ENCODE assay signal across 27 cellular contexts in genomic region chr3:168803536-168803935, GRCh38.
DNase-seq lines count a peak whose midpoint lies in the region; TF ChIP-seq lines count a peak whose summit lies in the region.
"Had no signal": no experiment of that assay in that cellular context is flagged by ENCODE, and none has a peak within 500 bp of the region (broad histone marks: within the 10 kb centered on the region; RNA-seq: fewer than 3 reads in every experiment).

No MANE protein-coding gene starts in this region.

- H3K4me1 ChIP-seq in mammary epithelial cell (ENCODE audit: insufficient read depth, low read length) (peaks cover 11% of the 10 kb centered on the region), breast epithelium (no peaks in the 10 kb centered on the region), testis (no peaks in the 10 kb centered on the region), spleen (no peaks in the 10 kb centered on the region), sigmoid colon (peaks cover 0 to 14% (median 2%) of the 10 kb centered on the region in 4 donors)
- H3K4me1 ChIP-seq: psoas muscle, SJCRH30, transverse colon had no signal

- H3K27ac Mint-ChIP-seq in chondrocyte (ENCODE audit: unreplicated experiment): peak overlapping the region; percentile 86
- H3K27ac Mint-ChIP-seq: activated CD4-positive, alpha-beta T cell treated with anti-CD3 and anti-CD28 coated beads for 36 hours; activated CD8-positive, alpha-beta T cell treated with anti-CD3 and anti-CD28 coated beads, Interleukin-2, amount 10 ng/mL, durations not matched to agents 7 days and 5 days; activated naive CD4-positive, alpha-beta T cell treated with anti-CD3 and anti-CD28 coated beads, Interleukin-2, amount 50 U/mL, for 72 hours; CD14-positive monocyte; naive thymus-derived CD8-positive, alpha-beta T cell; stimulated activated effector memory CD8-positive, alpha-beta T cell treated with anti-CD3 and anti-CD28 coated beads, Interleukin-12 subunit alpha, Interleukin-12 subunit beta, amount 100 ng/mL, for 72 hours had no signal

- in situ Hi-C loops in mammary epithelial cell (cut with MboI; ENCODE audit: low sequenced_read_pairs in 2 of 2) (no loop called here), KBM-7 (cut with MboI; ENCODE audit: low pct_unique_long_range_greater_than_20kb, low sequenced_read_pairs) (no loop called here)

- no peaks in the 10 kb centered on the region for H3K9me3 Mint-ChIP-seq in chondrocyte (ENCODE audit: low read depth)

- H2AFZ ChIP-seq in mammary epithelial cell (ENCODE audit: low read depth, low read length): no peak overlapping the region

- no peak overlapping the region for H3K9ac ChIP-seq in mammary epithelial cell (ENCODE audit: insufficient read depth, low read length)

- H3K27ac ChIP-seq in mammary epithelial cell (ENCODE audit: insufficient read depth, low read depth, low read length): no peak overlapping the region
- H3K27ac ChIP-seq in breast epithelium: no peak overlapping the region
- H3K27ac ChIP-seq in testis: no peak overlapping the region
- H3K27ac ChIP-seq in spleen: no peak overlapping the region
- H3K27ac ChIP-seq in sigmoid colon: no peak overlapping the region
- H3K27ac ChIP-seq: 22Rv1, psoas muscle, SJCRH30, transverse colon had no signal

- H3K27me3 ChIP-seq in mammary epithelial cell (ENCODE audit: insufficient read depth, low read length) (no peaks in the 10 kb centered on the region), breast epithelium (no peaks in the 10 kb centered on the region), testis (no peaks in the 10 kb centered on the region), spleen (replicated peaks in 1 of 7) (no peaks in the 10 kb centered on the region), sigmoid colon (no peaks in the 10 kb centered on the region)
- H3K27me3 ChIP-seq: SJCRH30, transverse colon had no signal

- H3K9me3 ChIP-seq in mammary epithelial cell (replicated peaks; ENCODE audit: insufficient read depth, low read length) (no peaks in the 10 kb centered on the region), breast epithelium (no peaks in the 10 kb centered on the region), testis (no peaks in the 10 kb centered on the region), spleen (no peaks in the 10 kb centered on the region), sigmoid colon (no peaks in the 10 kb centered on the region)
- H3K9me3 ChIP-seq: psoas muscle, SJCRH30, transverse colon had no signal

- TF ChIP-seq POLR2A in breast epithelium (IDR thresholded peaks at IDR 0.05) (no peak), testis (IDR thresholded peaks at IDR 0.05) (no peak), spleen (IDR thresholded peaks at IDR 0.05) (no peak), sigmoid colon (IDR thresholded peaks at IDR 0.05) (no peak)

- intact Hi-C loops in mammary epithelial cell (cut with micrococcal nuclease): no loop called here
- intact Hi-C loops in breast epithelium (cut with DNase I; ENCODE audit: low total_unique reads): no loop called here
- intact Hi-C loops in testis (cut with DNase I; ENCODE audit: low total_unique reads): no loop called here
- intact Hi-C loops in spleen (cut with DNase I; ENCODE audit: low total_unique reads): no loop called here
- intact Hi-C loops in sigmoid colon (cut with DNase I): no loop called here

- H3K79me2 ChIP-seq in mammary epithelial cell (ENCODE audit: insufficient read depth, low read length): no peaks in the 10 kb centered on the region

- peaks cover 54% of the 10 kb centered on the region for H3K4me1 Mint-ChIP-seq in chondrocyte (ENCODE audit: low read depth)
- H3K4me1 Mint-ChIP-seq: activated CD4-positive, alpha-beta T cell treated with anti-CD3 and anti-CD28 coated beads for 36 hours; CD14-positive monocyte; naive thymus-derived CD8-positive, alpha-beta T cell; stimulated activated effector memory CD8-positive, alpha-beta T cell treated with anti-CD3 and anti-CD28 coated beads, Interleukin-12 subunit alpha, Interleukin-12 subunit beta, amount 100 ng/mL, for 72 hours had no signal

- peak overlapping the region; percentile 29 for H3K4me2 ChIP-seq in mammary epithelial cell (ENCODE audit: insufficient read depth, low read depth, low read length)

- H3K36me3 ChIP-seq in mammary epithelial cell (ENCODE audit: insufficient read depth, low read length) (no peaks in the 10 kb centered on the region), breast epithelium (no peaks in the 10 kb centered on the region), testis (ENCODE audit: low read depth, missing control alignments) (no peaks in the 10 kb centered on the region), spleen (no peaks in the 10 kb centered on the region), sigmoid colon (no peaks in the 10 kb centered on the region)
- H3K36me3 ChIP-seq: SJCRH30, transverse colon had no signal

- CTCF ChIA-PET in mammary epithelial cell (lab: Charles Lee; ENCODE audit: low non-redundant PET): interaction anchor here (0.5 kb wide), 1 partner anchor 756 kb away, joined by 3 read pairs; no protein-coding TSS in a partner anchor

- dilution Hi-C loops in mammary epithelial cell (cut with HindIII; ENCODE audit: low sequenced_read_pairs): no loop called here

- no peaks in the 10 kb centered on the region for H3K36me3 Mint-ChIP-seq in chondrocyte (ENCODE audit: low read depth)
- H3K36me3 Mint-ChIP-seq: activated naive CD4-positive, alpha-beta T cell treated with anti-CD3 and anti-CD28 coated beads, Interleukin-2, amount 50 U/mL, for 72 hours; CD14-positive monocyte; naive thymus-derived CD8-positive, alpha-beta T cell; stimulated activated effector memory CD8-positive, alpha-beta T cell treated with anti-CD3 and anti-CD28 coated beads, Interleukin-12 subunit alpha, Interleukin-12 subunit beta, amount 100 ng/mL, for 72 hours had no signal

- no peaks in the 10 kb centered on the region for H4K20me1 ChIP-seq in mammary epithelial cell (ENCODE audit: insufficient read depth, low read length)

- H3K27me3 Mint-ChIP-seq in chondrocyte (ENCODE audit: low read depth): no peaks in the 10 kb centered on the region
- H3K27me3 Mint-ChIP-seq: activated CD4-positive, alpha-beta T cell treated with anti-CD3 and anti-CD28 coated beads for 36 hours had no signal

- no peak for TF ChIP-seq CTCF in mammary epithelial cell (conservative IDR thresholded peaks at IDR 0.05 in 1 of 2, IDR thresholded peaks at IDR 0.05 in 1 of 2; ENCODE audit: extremely low read depth in 1 of 2, insufficient read depth in 1 of 2, low read depth in 1 of 2, low read length in 2 of 2)
- TF ChIP-seq CTCF in breast epithelium (IDR thresholded peaks at IDR 0.05): no peak
- no peak for TF ChIP-seq CTCF in chondrocyte (IDR thresholded peaks at IDR 0.05)
- no peak for TF ChIP-seq CTCF in foreskin fibroblast (IDR thresholded peaks at IDR 0.05; ENCODE audit: low read depth, low read length)
- no peak for TF ChIP-seq CTCF in testis (IDR thresholded peaks at IDR 0.05)
- TF ChIP-seq CTCF in spleen (IDR thresholded peaks at IDR 0.05 in 8 of 11, conservative IDR thresholded peaks at IDR 0.05 in 3 of 11): no peak
- TF ChIP-seq CTCF in sigmoid colon (IDR thresholded peaks at IDR 0.05): no peak

- WGBS in mammary epithelial cell (ENCODE audit: low coverage, missing lambda C conversion rate): 17% methylated on average over 1 of the region's 1 CpG
- 84 to 91% methylated on average over 1 of the region's 1 CpG for WGBS in testis, 2 donors
- WGBS in spleen, 5 donors: 70 to 89% (median 76%) methylated on average over 1 of the region's 1 CpG
- WGBS in sigmoid colon, 2 donors: 87 to 91% methylated on average over 1 of the region's 1 CpG

- TF ChIP-seq EP300 in sigmoid colon (IDR thresholded peaks at IDR 0.05): no peak

- H3K4me3 ChIP-seq in mammary epithelial cell (replicated peaks in 1 of 3; ENCODE audit: insufficient read depth in 1 of 3, low read depth in 2 of 3, low read length in 3 of 3): no peak overlapping the region
- no peak overlapping the region for H3K4me3 ChIP-seq in breast epithelium
- no peak overlapping the region for H3K4me3 ChIP-seq in foreskin fibroblast (ENCODE audit: low read depth in 1 of 2, low read length in 2 of 2)
- no peak overlapping the region for H3K4me3 ChIP-seq in testis
- no peak overlapping the region for H3K4me3 ChIP-seq in spleen
- H3K4me3 ChIP-seq in sigmoid colon: no peak overlapping the region
- H3K4me3 ChIP-seq: psoas muscle, SJCRH30, transverse colon had no signal

- DNase-seq in mammary epithelial cell (no peak), breast epithelium (ENCODE audit: low spot score in 2 of 2) (no peak), chondrocyte (ENCODE audit: low spot score) (no peak), foreskin fibroblast (peak; percentile 14 to 53), KBM-7 (no peak), testis (no peak), spleen (no peak), sigmoid colon (no peak)
- DNase-seq: activated CD4-positive, alpha-beta T cell treated with anti-CD3 and anti-CD28 coated beads for 36 hours; activated CD8-positive, alpha-beta T cell treated with anti-CD3 and anti-CD28 coated beads, Interleukin-2, amount 10 ng/mL, durations not matched to agents 7 days and 5 days; anterior cingulate cortex; caudate nucleus; midbrain; naive thymus-derived CD8-positive, alpha-beta T cell; NCI-H1105; NCI-H187; NCI-H2171; nucleus accumbens; psoas muscle; RPMI8226; SJCRH30; T-helper 9 cell; transverse colon had no signal

- BruUV-seq in mammary epithelial cell (replicated peaks; lab: Mats Ljungman, UMichigan): no TSS peak

- no peak overlapping the region for H3K4me3 Mint-ChIP-seq in chondrocyte (ENCODE audit: unreplicated experiment)
- H3K4me3 Mint-ChIP-seq: activated CD4-positive, alpha-beta T cell treated with anti-CD3 and anti-CD28 coated beads for 36 hours; activated CD8-positive, alpha-beta T cell treated with anti-CD3 and anti-CD28 coated beads, Interleukin-2, amount 10 ng/mL, durations not matched to agents 7 days and 5 days; CD14-positive monocyte; naive thymus-derived CD8-positive, alpha-beta T cell; stimulated activated effector memory CD8-positive, alpha-beta T cell treated with anti-CD3 and anti-CD28 coated beads, Interleukin-12 subunit alpha, Interleukin-12 subunit beta, amount 100 ng/mL, for 72 hours had no signal

Comparison
In these comparisons a context has a peak if more than half of its experiments do, and no peak if none do; other contexts are left out.
1. DNase-seq: peak in foreskin fibroblast (2 of 2); none in mammary epithelial cell (single experiment), breast epithelium (0 of 2), chondrocyte (single experiment), KBM-7 (single experiment), testis (single experiment), spleen (single experiment) and sigmoid colon (single experiment).